8 cellular contexts compared by ENCODE assay signal in genomic region chr5:180816608-180817534, GRCh38. TPM values are rescaled to one million over a fixed set of nuclear protein-coding genes. Genes with fewer than 3 reads are reported as not detected.
A peak's percentile ranks its signal among the peaks of the same experiment; 100 is the strongest.
DNase-seq lines count a peak whose midpoint lies in the region; ATAC-seq and TF ChIP-seq lines count a peak whose summit lies in the region.

No MANE protein-coding gene starts in this region.

- TF ChIP-seq CTCF in right atrium auricular region (IDR thresholded peaks at IDR 0.05) (no peak), Calu3 (IDR thresholded peaks at IDR 0.05; ENCODE audit: unreplicated experiment) (no peak)

- peaks cover 13% of the 10 kb centered on the region for H3K27me3 Mint-ChIP-seq in activated naive CD4-positive, alpha-beta T cell treated with anti-CD3 and anti-CD28 coated beads, Interleukin-2, amount 10 ng/mL, durations not matched to agents 7 days and 5 days
- H3K27me3 Mint-ChIP-seq in T-cell (no peaks in the 10 kb centered on the region), Calu3 (ENCODE audit: unreplicated experiment) (no peaks in the 10 kb centered on the region)

- 12% methylated on average over 13 of the region's 13 CpGs for WGBS in thymus

- no peaks in the 10 kb centered on the region for H3K36me3 Mint-ChIP-seq in activated naive CD4-positive, alpha-beta T cell treated with anti-CD3 and anti-CD28 coated beads, Interleukin-2, amount 10 ng/mL, durations not matched to agents 7 days and 5 days
- no peaks in the 10 kb centered on the region for H3K36me3 Mint-ChIP-seq in T-cell
- no peaks in the 10 kb centered on the region for H3K36me3 Mint-ChIP-seq in Calu3 (ENCODE audit: insufficient read depth, unreplicated experiment)

- DNase-seq in activated naive CD4-positive, alpha-beta T cell treated with anti-CD3 and anti-CD28 coated beads, Interleukin-2, amount 10 ng/mL, durations not matched to agents 7 days and 5 days: peak; percentile 39
- no peak for DNase-seq in activated naive CD4-positive, alpha-beta T cell treated with Interleukin-2 at 50 U/mL for 16 hours
- DNase-seq in T-cell: no peak
- no peak for DNase-seq in right atrium auricular region (ENCODE audit: low spot score)
- DNase-seq in NCI-H446 treated with DMSO at 0.1 percent for 48 hours (lab: John Stamatoyannopoulos, UW): no peak
- no peak for DNase-seq in stimulated activated CD4-positive, alpha-beta T cell treated with anti-CD3 and anti-CD28 coated beads, Interleukin-12 subunit alpha, Interleukin-12 subunit beta, amount 100 ng/mL, for 4 hours
- no peak for DNase-seq in Calu3

- POLR2A ChIA-PET in T-cell (lab: Charles Lee): interaction anchor here (0.5 to 0.7 kb wide), 3 partner anchors 43 to 389 kb away, joined by 4 to 6 read pairs (median 5); no protein-coding TSS in a partner anchor

- H3K4me3 ChIP-seq in right atrium auricular region (no peak overlapping the region), thymus (ENCODE audit: low read length) (no peak overlapping the region)

- no peak overlapping the region for H3K4me3 Mint-ChIP-seq in activated naive CD4-positive, alpha-beta T cell treated with anti-CD3 and anti-CD28 coated beads, Interleukin-2, amount 10 ng/mL, durations not matched to agents 7 days and 5 days
- H3K4me3 Mint-ChIP-seq in T-cell (peak overlapping the region; percentile 13 to 83 (median 57)), Calu3 (ENCODE audit: low read depth, unreplicated experiment) (no peak overlapping the region)

- peak; percentile 40 to 76 (median 74) for ATAC-seq in T-cell (replicated peaks in 1 of 4)

- peak overlapping the region; percentile 47 for H3K27ac Mint-ChIP-seq in activated naive CD4-positive, alpha-beta T cell treated with anti-CD3 and anti-CD28 coated beads, Interleukin-2, amount 10 ng/mL, durations not matched to agents 7 days and 5 days
- H3K27ac Mint-ChIP-seq in T-cell (peak overlapping the region; percentile 78 to 87), Calu3 (ENCODE audit: unreplicated experiment) (no peak overlapping the region)

- peaks cover 0 to 47% of the 10 kb centered on the region in 2 donors for H3K4me1 ChIP-seq in right atrium auricular region
- peaks cover 11% of the 10 kb centered on the region for H3K4me1 ChIP-seq in thymus (ENCODE audit: control insufficient read depth, insufficient read depth, low read length)

- BruUV-seq in Calu3 (replicated peaks; lab: Mats Ljungman, UMichigan): no TSS peak

- CTCF ChIA-PET in activated naive CD4-positive, alpha-beta T cell treated with anti-CD3 and anti-CD28 coated beads, Interleukin-2, amount 10 ng/mL, durations not matched to agents 7 days and 5 days (lab: Charles Lee): interaction anchor here (1.0 to 1.2 kb wide), 2 partner anchors 13 to 25 kb away, joined by 3 to 7 read pairs; no protein-coding TSS in a partner anchor
- CTCF ChIA-PET in T-cell (lab: Charles Lee) (interaction anchor here in 1 of 2 donors (0.6 to 1.0 kb wide), 4 partner anchors 13 to 267 kb away, joined by 3 to 5 read pairs (median 3); no protein-coding TSS in a partner anchor), Calu3 (lab: Charles Lee) (interaction anchor here (1.5 kb wide), 1 partner anchor 9 kb away, joined by 5 read pairs; no protein-coding TSS in a partner anchor)

- no peaks in the 10 kb centered on the region for H3K27me3 ChIP-seq in right atrium auricular region
- no peaks in the 10 kb centered on the region for H3K27me3 ChIP-seq in thymus (ENCODE audit: control insufficient read depth, insufficient read depth)

- H3K27ac ChIP-seq in right atrium auricular region (peak overlapping the region; percentile 67 to 69), thymus (ENCODE audit: low read depth) (peak overlapping the region; percentile 58)

- peaks cover 39% of the 10 kb centered on the region for H3K4me1 Mint-ChIP-seq in activated naive CD4-positive, alpha-beta T cell treated with anti-CD3 and anti-CD28 coated beads, Interleukin-2, amount 10 ng/mL, durations not matched to agents 7 days and 5 days
- H3K4me1 Mint-ChIP-seq in T-cell (peaks cover 40 to 50% (median 41%) of the 10 kb centered on the region in 3 donors), Calu3 (ENCODE audit: low read depth, unreplicated experiment) (peaks cover 5% of the 10 kb centered on the region)

- intact Hi-C loops in Calu3 (cut with micrococcal nuclease; ENCODE audit: unreplicated experiment): no loop called here

- H3K36me3 ChIP-seq in right atrium auricular region: no peaks in the 10 kb centered on the region
- H3K36me3 ChIP-seq in thymus (ENCODE audit: control insufficient read depth, insufficient read depth): no peaks in the 10 kb centered on the region

- H3K9me3 ChIP-seq in right atrium auricular region (no peaks in the 10 kb centered on the region), thymus (ENCODE audit: control insufficient read depth) (no peaks in the 10 kb centered on the region)

- H3K9me3 Mint-ChIP-seq in activated naive CD4-positive, alpha-beta T cell treated with anti-CD3 and anti-CD28 coated beads, Interleukin-2, amount 10 ng/mL, durations not matched to agents 7 days and 5 days: no peaks in the 10 kb centered on the region
- H3K9me3 Mint-ChIP-seq in T-cell: no peaks in the 10 kb centered on the region
- no peaks in the 10 kb centered on the region for H3K9me3 Mint-ChIP-seq in Calu3 (ENCODE audit: low read depth, unreplicated experiment)

RNA-seq across cellular contexts. Expression of gene MGAT1, which starts 14.3 kb away (rescaled TPM):
- total RNA-seq in T-cell (100 to 1,000 TPM in 3 of 5 donors, 10 to 100 TPM in 2; 83.1 to 198 (median 145) TPM), right atrium auricular region (100 to 1,000 TPM in 1 of 2 donors, 10 to 100 TPM in 1; 84.1 to 130 TPM), Calu3 (2022) (77.5 and 86.4 TPM in 2 replicates)
- 129 TPM for polyA plus RNA-seq in thymus

RNA-seq across cellular contexts. Expression of gene ZFP62, which starts 44.2 kb away (rescaled TPM):
- total RNA-seq in T-cell: 10 to 100 TPM; 26.9 to 61.7 (median 54.9) TPM
- 10 to 100 TPM; 10.6 to 13.1 TPM for total RNA-seq in right atrium auricular region
- polyA plus RNA-seq in thymus: 48.6 TPM
- 43.5 and 46.4 TPM in 2 replicates for total RNA-seq in Calu3 (2022)

Comparison
In these comparisons a context has a peak if more than half of its experiments do, and no peak if none do; other contexts are left out.
1. H3K4me3 Mint-ChIP-seq: peak in T-cell (3 of 3); none in activated naive CD4-positive, alpha-beta T cell treated with anti-CD3 and anti-CD28 coated beads, Interleukin-2, amount 10 ng/mL, durations not matched to agents 7 days and 5 days (single experiment) and Calu3 (single experiment).